In genomic region chr2:223826995-223827394, GRCh38 we compare ENCODE assay signal across 19 cellular contexts.
"Had no signal": no experiment of that assay in that cellular context is flagged by ENCODE, and none has a peak within 500 bp of the region (broad histone marks: within the 10 kb centered on the region; RNA-seq: fewer than 3 reads in every experiment).

No MANE protein-coding gene starts in this region.

- H3K27me3 ChIP-seq: MG63 had no signal

- H3K9me3 ChIP-seq: MG63, SK-N-SH had no signal

- DNase-seq: KBM-7, MG63, NCI-H1092 treated with DMSO at 0.1 percent for 48 hours, NCI-H1436, NCI-H187, NCI-H2029, NCI-H2081 treated with DMSO at 0.1 percent for 48 hours, NCI-H2171, NCI-H226, NCI-H446, NCI-H510A, NCI-H524 treated with DMSO at 0.1 percent for 48 hours, NCI-H69, NCI-H774, SHP77, SK-N-SH had no signal

- FAIRE-seq: HTR-8/SVneo had no signal

- H3K27ac ChIP-seq: HL-60, RWPE1 had no signal

- H3K36me3 ChIP-seq: MG63 had no signal

- H3K4me3 ChIP-seq: MG63 had no signal
